21 cellular contexts compared by ENCODE assay signal in the genomic region with DNA sequence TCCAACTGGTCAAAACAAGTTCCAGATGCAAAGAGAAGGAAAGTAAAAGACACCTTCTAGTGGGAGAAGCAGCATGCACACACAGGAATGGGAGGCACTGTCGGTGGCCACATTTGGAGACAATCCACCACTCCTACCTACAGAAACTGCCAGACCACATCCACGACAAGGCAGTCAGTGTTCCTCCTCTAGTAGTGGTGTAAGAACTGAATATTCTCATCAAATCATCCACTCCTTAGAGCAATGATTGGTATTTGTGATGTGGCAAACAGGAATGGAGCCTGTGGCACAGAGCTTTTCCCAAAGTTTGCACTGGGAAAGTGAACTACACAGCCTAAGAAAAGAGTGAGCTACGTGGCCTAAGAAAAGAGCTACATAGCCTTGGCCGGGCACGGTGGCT. TPM values are rescaled to one million over a fixed set of nuclear protein-coding genes. Genes with fewer than 3 reads are reported as not detected.
DNase-seq lines count a peak whose midpoint lies in the region; ATAC-seq and TF ChIP-seq lines count a peak whose summit lies in the region.
"Had no signal": no experiment of that assay in that cellular context is flagged by ENCODE, and none has a peak within 500 bp of the region (broad histone marks: within the 10 kb centered on the region; RNA-seq: fewer than 3 reads in every experiment).

No MANE protein-coding gene starts in this region.

- no peaks in the 10 kb centered on the region for H3K9me3 Mint-ChIP-seq in HFFc6
- H3K9me3 Mint-ChIP-seq: CD8-positive, alpha-beta T cell had no signal

- H3K27me3 ChIP-seq in DND-41 (ENCODE audit: insufficient read depth, low read length, poor library complexity) (no peaks in the 10 kb centered on the region), osteoblast (ENCODE audit: insufficient read depth, low read length) (peaks cover 21% of the 10 kb centered on the region), colonic mucosa (no peaks in the 10 kb centered on the region)
- H3K27me3 ChIP-seq: Peyer's patch, SJCRH30 had no signal

- no peak overlapping the region for H3K4me3 Mint-ChIP-seq in HFFc6
- H3K4me3 Mint-ChIP-seq: CD8-positive, alpha-beta T cell had no signal

- H3K36me3 Mint-ChIP-seq in HFFc6 (ENCODE audit: low read depth) = no peaks in the 10 kb centered on the region
- H3K36me3 Mint-ChIP-seq: CD8-positive, alpha-beta T cell had no signal

- H3K79me2 ChIP-seq in DND-41 (ENCODE audit: insufficient read depth, low read length) = no peaks in the 10 kb centered on the region
- no peaks in the 10 kb centered on the region for H3K79me2 ChIP-seq in osteoblast (ENCODE audit: insufficient read depth, low read length)

- DNase-seq in DND-41 = no peak
- peak; percentile 21 for DNase-seq in HFFc6
- DNase-seq in astrocyte of the hippocampus (ENCODE audit: low read depth, low spot score) = peak; percentile 43
- peak; percentile 56 for DNase-seq in osteoblast (ENCODE audit: insufficient read length, low spot score, missing footprints)
- DNase-seq in NCI-H2196 treated with DMSO at 0.1 percent for 48 hours (lab: John Stamatoyannopoulos, UW; ENCODE audit: unreplicated experiment) = no peak
- no peak for DNase-seq in HuH-7.5 (ENCODE audit: low spot score)
- DNase-seq in colonic mucosa = no peak
- DNase-seq in ACHN = no peak
- DNase-seq: AML-193; C1 segment of cervical spinal cord; CD8-positive, alpha-beta T cell; MV-4-11; NCI-H1694; NCI-H2081; NCI-H2171; NCI-H524 treated with DMSO at 0.1 percent for 48 hours; NCI-H82; Peyer's patch; SJCRH30 had no signal

- H3K27ac ChIP-seq in DND-41 (ENCODE audit: low read length) (no peak overlapping the region), osteoblast (ENCODE audit: low read depth, low read length) (no peak overlapping the region), colonic mucosa (no peak overlapping the region)
- H3K27ac ChIP-seq: KMS-11, Peyer's patch, SJCRH30 had no signal

- in situ Hi-C loops in ACHN (cut with HindIII; ENCODE audit: low pct_ligation_motif_present, low pct_unique_long_range_greater_than_20kb, low sequenced_read_pairs) = no loop called here

- H3K36me3 ChIP-seq in DND-41 (ENCODE audit: insufficient read depth, low read length) (no peaks in the 10 kb centered on the region), osteoblast (ENCODE audit: insufficient read depth, low read length) (no peaks in the 10 kb centered on the region), colonic mucosa (no peaks in the 10 kb centered on the region)
- H3K36me3 ChIP-seq: Peyer's patch, SJCRH30 had no signal

- H4K20me1 ChIP-seq in DND-41 (ENCODE audit: insufficient read depth, low read length) = no peaks in the 10 kb centered on the region
- H4K20me1 ChIP-seq in osteoblast (ENCODE audit: insufficient read depth, low read length) = no peaks in the 10 kb centered on the region

- H3K4me1 Mint-ChIP-seq in HFFc6 (ENCODE audit: low read depth) = peaks cover 22% of the 10 kb centered on the region

- peaks cover 8% of the 10 kb centered on the region for H3K27me3 Mint-ChIP-seq in HFFc6 (ENCODE audit: insufficient read depth)

- TF ChIP-seq CTCF in DND-41 (IDR thresholded peaks at IDR 0.05; ENCODE audit: borderline replicate concordance, extremely low read depth, low read length, poor library complexity, severe bottlenecking) (no peak), HFFc6 (IDR thresholded peaks at IDR 0.05) (no peak), osteoblast (IDR thresholded peaks at IDR 0.05; ENCODE audit: extremely low read depth, low read depth, low read length) (no peak), colonic mucosa (IDR thresholded peaks at IDR 0.05) (no peak)

- H3K4me3 ChIP-seq in DND-41 (ENCODE audit: low read depth in 1 of 2, low read length in 2 of 2) (no peak overlapping the region), osteoblast (ENCODE audit: insufficient read depth, low read length) (no peak overlapping the region), colonic mucosa (no peak overlapping the region)
- H3K4me3 ChIP-seq: Peyer's patch, SJCRH30 had no signal

- H3K4me2 ChIP-seq in DND-41 (ENCODE audit: insufficient read depth, low read length) (no peak overlapping the region), osteoblast (ENCODE audit: insufficient read depth, low read length) (no peak overlapping the region)
- H3K4me2 ChIP-seq: KMS-11 had no signal

- no peaks in the 10 kb centered on the region for H3K4me1 ChIP-seq in DND-41 (ENCODE audit: insufficient read depth, low read length)
- H3K4me1 ChIP-seq in osteoblast (ENCODE audit: insufficient read depth, low read length) = no peaks in the 10 kb centered on the region
- no peaks in the 10 kb centered on the region for H3K4me1 ChIP-seq in colonic mucosa

- H3K9ac ChIP-seq in DND-41 (ENCODE audit: low read depth, low read length) = no peak overlapping the region
- no peak overlapping the region for H3K9ac ChIP-seq in colonic mucosa (ENCODE audit: low read depth in 2 of 2, low read length in 2 of 2)
- H3K9ac ChIP-seq: KMS-11 had no signal

- H3K9me3 ChIP-seq in DND-41 (ENCODE audit: insufficient read depth, low read length, severe bottlenecking) = no peaks in the 10 kb centered on the region
- H3K9me3 ChIP-seq in osteoblast (ENCODE audit: low read depth, low read length) = no peaks in the 10 kb centered on the region
- H3K9me3 ChIP-seq in colonic mucosa = no peaks in the 10 kb centered on the region
- H3K9me3 ChIP-seq: Peyer's patch, SJCRH30 had no signal

- H3K27ac Mint-ChIP-seq in HFFc6 = peak overlapping the region; percentile 29; the same call in 1 of the 2 replicates
- H3K27ac Mint-ChIP-seq: CD8-positive, alpha-beta T cell had no signal

- H2AFZ ChIP-seq in DND-41 (ENCODE audit: low read depth, low read length) (0 out of 2 replicates have a peak overlapping the region, but pooled peaks have one; percentile 16), osteoblast (ENCODE audit: low read length) (peak overlapping the region; percentile 81)

- no peak for ATAC-seq in DND-41 (ENCODE audit: insufficient read depth, low read depth)
- ATAC-seq: CD8-positive, alpha-beta T cell had no signal

- intact Hi-C loops in colonic mucosa (cut with DNase I) = no loop called here

RNA-seq across cellular contexts. Expression of a gene that starts 5.1 kb away (rescaled TPM):
- under 1 TPM in 5 of 6 experiments, not detected in 1; 0.14 to 0.51 (median 0.26) TPM for total RNA-seq in HFFc6 (2021; fragmentation: NEBNext Ultra II Directional; extraction: Animal tissue kit (Norgen Biotek cat#: 25700))
- total RNA-seq in osteoblast (0.72 and 0.88 TPM in 2 replicates), colonic mucosa (100 to 1,000 TPM; 280 to 330 TPM)
- total RNA-seq: SJCRH30 had no signal

RNA-seq across cellular contexts. Expression of a gene that starts 10.2 kb away (rescaled TPM):
- not detected for total RNA-seq in HFFc6 (2021; fragmentation: NEBNext Ultra II Directional; extraction: Animal tissue kit (Norgen Biotek cat#: 25700))
- total RNA-seq in osteoblast (not detected in 2 replicates), colonic mucosa (100 to 1,000 TPM; 137 to 166 TPM)
- total RNA-seq: A673; CD8-positive, alpha-beta T cell; SJCRH30 had no signal

RNA-seq across cellular contexts. Expression of a gene that starts 31.5 kb away (rescaled TPM):
- total RNA-seq in HFFc6 (2021; fragmentation: NEBNext Ultra II Directional; extraction: Animal tissue kit (Norgen Biotek cat#: 25700)) = 10 to 100 TPM; 25.9 to 39.9 (median 29.6) TPM
- 14.8 and 15.6 TPM in 2 replicates for total RNA-seq in osteoblast
- total RNA-seq in colonic mucosa = 10 to 100 TPM; 38.1 to 48.0 TPM

RNA-seq across cellular contexts. Expression of a gene that starts 31.9 kb away (rescaled TPM):
- total RNA-seq in HFFc6 (2021; fragmentation: NEBNext Ultra II Directional; extraction: Animal tissue kit (Norgen Biotek cat#: 25700)) = 10 to 100 TPM; 10.7 to 13.5 (median 12.1) TPM
- total RNA-seq in osteoblast (17.4 and 18.0 TPM in 2 replicates), colonic mucosa (10 to 100 TPM; 22.9 to 27.9 TPM)

RNA-seq across cellular contexts. Expression of a gene that starts 35.3 kb away (rescaled TPM):
- under 1 TPM in 5 of 6 experiments, not detected in 1; 0.14 to 0.41 (median 0.31) TPM for total RNA-seq in HFFc6 (2021; fragmentation: NEBNext Ultra II Directional; extraction: Animal tissue kit (Norgen Biotek cat#: 25700))
- 0.36 TPM in 1 of 2 replicates, not detected in the other for total RNA-seq in osteoblast
- total RNA-seq in colonic mucosa = 10 to 100 TPM; 14.9 to 18.6 TPM

Comparison
In these comparisons a context has a peak if more than half of its experiments do, and no peak if none do; other contexts are left out.
1. DNase-seq: peak in HFFc6 (single experiment), astrocyte of the hippocampus (single experiment) and osteoblast (single experiment); none in DND-41 (single experiment), NCI-H2196 treated with DMSO at 0.1 percent for 48 hours (single experiment), HuH-7.5 (single experiment), colonic mucosa (single experiment) and ACHN (single experiment).
2. RNA of a gene that starts 5.1 kb away (total RNA-seq): 280 to 330 TPM in colonic mucosa; 0.72 to 0.88 TPM in osteoblast and 0.14 to 0.51 TPM in HFFc6; every median in the first group is over 100 times any median in the second.
3. RNA of a gene that starts 10.2 kb away (total RNA-seq): 137 to 166 TPM in colonic mucosa; not detected in HFFc6 and not detected in osteoblast; every median in the first group is over 100 times any median in the second.